ENCODE assay signal across 13 cellular contexts in genomic region chr7:121041516-121042148, GRCh38. TPM values are rescaled to one million over a fixed set of nuclear protein-coding genes. Genes with fewer than 3 reads are reported as not detected.
DNase-seq lines count a peak whose midpoint lies in the region; ATAC-seq, FAIRE-seq and TF ChIP-seq lines count a peak whose summit lies in the region.
"Had no signal": no experiment of that assay in that cellular context is flagged by ENCODE, and none has a peak within 500 bp of the region (broad histone marks: within the 10 kb centered on the region; RNA-seq: fewer than 3 reads in every experiment).

No MANE protein-coding gene starts in this region.

- FAIRE-seq in H54 (lab: Jason Lieb, UNC): no peak

- peaks cover 13% of the 10 kb centered on the region for H3K79me2 ChIP-seq in osteoblast (ENCODE audit: insufficient read depth, low read length)

- H3K4me1 ChIP-seq in osteoblast (ENCODE audit: insufficient read depth, low read length): peaks cover 6% of the 10 kb centered on the region

- H3K27ac ChIP-seq in osteoblast (ENCODE audit: low read depth, low read length): no peak overlapping the region
- no peak overlapping the region for H3K27ac ChIP-seq in RWPE1
- H3K27ac ChIP-seq: BLaER1 treated with 17β-estradiol and CSF1 and Interleukin-3, amounts not matched to agents 10 nM and 100 nM had no signal

- no peaks in the 10 kb centered on the region for H3K27me3 ChIP-seq in osteoblast (ENCODE audit: insufficient read depth, low read length)
- H3K27me3 ChIP-seq: BLaER1 treated with 17β-estradiol and CSF1 and Interleukin-3, amounts not matched to agents 10 nM and 100 nM had no signal

- H3K4me2 ChIP-seq in osteoblast (ENCODE audit: insufficient read depth, low read length): peak overlapping the region; percentile 53

- POLR2A ChIA-PET in RWPE1 (lab: Yijun Ruan, JAX; ENCODE audit: low non-redundant PET): no interaction called here

- CTCF ChIA-PET in RWPE1 (lab: Yijun Ruan, JAX): no interaction called here

- no peak for TF ChIP-seq CTCF in osteoblast (IDR thresholded peaks at IDR 0.05; ENCODE audit: extremely low read depth, low read depth, low read length)
- TF ChIP-seq CTCF in RWPE1 (conservative IDR thresholded peaks at IDR 0.05; ENCODE audit: low read depth): no peak

- DNase-seq in CMK (ENCODE audit: low read depth): peak; percentile 57
- peak; percentile 74 for DNase-seq in NCI-H1092 treated with DMSO at 0.1 percent for 48 hours (lab: John Stamatoyannopoulos, UW)
- DNase-seq in dermis blood vessel endothelial cell: peak; percentile 56
- DNase-seq in osteoblast (ENCODE audit: insufficient read length, low spot score, missing footprints): no peak
- no peak for DNase-seq in RWPE1 (ENCODE audit: low spot score)
- no peak for DNase-seq in nucleus accumbens (lab: John Stamatoyannopoulos, UW)
- DNase-seq in H54 (ENCODE audit: insufficient read length, low spot score): no peak
- DNase-seq: activated CD4-positive, alpha-beta T cell treated with anti-CD3 and anti-CD28 coated beads, Interleukin-2, amount 50 U/mL, for 48 hours; activated naive CD8-positive, alpha-beta T cell treated with anti-CD3 and anti-CD28 coated beads for 36 hours; effector CD8-positive, alpha-beta T cell; SW 1271 had no signal

- no peak for ATAC-seq in GM21528 (IDR thresholded peaks at IDR 0.05; ENCODE audit: low FRiP score, unreplicated experiment)

- no peak for TF ChIP-seq POLR2A in H54 (IDR thresholded peaks at IDR 0.05; ENCODE audit: low read depth, low read length)

- no peak overlapping the region for H3K4me3 ChIP-seq in osteoblast (ENCODE audit: insufficient read depth, low read length)
- H3K4me3 ChIP-seq: BLaER1 treated with 17β-estradiol and CSF1 and Interleukin-3, amounts not matched to agents 10 nM and 100 nM had no signal

- peak overlapping the region; percentile 57 for H2AFZ ChIP-seq in osteoblast (ENCODE audit: low read length)

- no peaks in the 10 kb centered on the region for H4K20me1 ChIP-seq in osteoblast (ENCODE audit: insufficient read depth, low read length)
- H4K20me1 ChIP-seq: BLaER1 treated with 17β-estradiol and CSF1 and Interleukin-3, amounts not matched to agents 10 nM and 100 nM had no signal

- H3K36me3 ChIP-seq in osteoblast (ENCODE audit: insufficient read depth, low read length): no peaks in the 10 kb centered on the region
- H3K36me3 ChIP-seq: BLaER1 treated with 17β-estradiol and CSF1 and Interleukin-3, amounts not matched to agents 10 nM and 100 nM had no signal

- no peaks in the 10 kb centered on the region for H3K9me3 ChIP-seq in osteoblast (ENCODE audit: low read depth, low read length)
- H3K9me3 ChIP-seq: BLaER1 treated with 17β-estradiol and CSF1 and Interleukin-3, amounts not matched to agents 10 nM and 100 nM had no signal

RNA-seq across cellular contexts. Expression of gene CPED1, which starts 53.1 kb away (rescaled TPM):
- total RNA-seq in dermis blood vessel endothelial cell (1.9 and 2.3 TPM in 2 replicates), osteoblast (30.8 and 37.4 TPM in 2 replicates)
- total RNA-seq: activated naive CD8-positive, alpha-beta T cell treated with anti-CD3 and anti-CD28 coated beads for 36 hours had no signal

Comparison
In these comparisons a context has a peak if more than half of its experiments do, and no peak if none do; other contexts are left out.
1. DNase-seq: peak in CMK (single experiment), NCI-H1092 treated with DMSO at 0.1 percent for 48 hours (single experiment) and dermis blood vessel endothelial cell (single experiment); none in osteoblast (single experiment), RWPE1 (single experiment), nucleus accumbens (0 of 56) and H54 (single experiment).